In genomic region chrX:15680401-15680800, GRCh38 we compare ENCODE assay signal across 1 cellular context.
TF ChIP-seq lines count a peak whose summit lies in the region.

No MANE protein-coding gene starts in this region.

TF ChIP-seq in HepG2, 621 proteins besides CTCF, POLR2A, EP300 and RAD21:
- TF ChIP-seq ZNF597 (CRISPR knock-in tag; IDR thresholded peaks at IDR 0.05) (no peak), PRMT3 (CRISPR knock-in tag; IDR thresholded peaks at IDR 0.05; ENCODE audit: borderline replicate concordance, low read depth) (no peak), KLF16 (CRISPR knock-in tag; IDR thresholded peaks at IDR 0.05) (no peak), GTF2F1 (IDR thresholded peaks at IDR 0.05; ENCODE audit: low read length) (no peak), ZEB1 (IDR thresholded peaks at IDR 0.05; ENCODE audit: insufficient replicate concordance, low read depth) (no peak), ZNF142 (CRISPR knock-in tag; IDR thresholded peaks at IDR 0.05) (no peak), ZFP91 (CRISPR knock-in tag; IDR thresholded peaks at IDR 0.05; ENCODE audit: borderline replicate concordance) (no peak), KIAA2018 (CRISPR knock-in tag; IDR thresholded peaks at IDR 0.05; ENCODE audit: borderline replicate concordance) (no peak), CBFB (CRISPR knock-in tag; IDR thresholded peaks at IDR 0.05) (no peak), DRAP1 (CRISPR knock-in tag; IDR thresholded peaks at IDR 0.05) (no peak), ZNF143 (CRISPR knock-in tag; IDR thresholded peaks at IDR 0.05) (no peak), ZNF569 (CRISPR knock-in tag; IDR thresholded peaks at IDR 0.05; ENCODE audit: borderline replicate concordance) (no peak)
